ENCODE assay signal across 15 cellular contexts in genomic region chr5:673837-674629, GRCh38. TPM values are rescaled to one million over a fixed set of nuclear protein-coding genes. Genes with fewer than 3 reads are reported as not detected.
A peak's percentile ranks its signal among the peaks of the same experiment; 100 is the strongest.
DNase-seq lines count a peak whose midpoint lies in the region; ATAC-seq and TF ChIP-seq lines count a peak whose summit lies in the region.
"Had no signal": no experiment of that assay in that cellular context is flagged by ENCODE, and none has a peak within 500 bp of the region (broad histone marks: within the 10 kb centered on the region; RNA-seq: fewer than 3 reads in every experiment).

No MANE protein-coding gene starts in this region.

- peak overlapping the region; percentile 97 for H3K27ac Mint-ChIP-seq in T-helper 17 cell
- no peak overlapping the region for H3K27ac Mint-ChIP-seq in activated CD8-positive, alpha-beta memory T cell treated with anti-CD3 and anti-CD28 coated beads, Interleukin-2, amount 10 ng/mL, durations not matched to agents 7 days and 5 days
- H3K27ac Mint-ChIP-seq: activated CD4-positive, alpha-beta memory T cell treated with anti-CD3 and anti-CD28 coated beads for 36 hours had no signal

- in situ Hi-C loops in gastrocnemius medialis (cut with MboI; ENCODE audit: low sequenced_read_pairs in 4 of 4) = no loop called here

- DNase-seq in H7 (peak; percentile 72), T-helper 17 cell (no peak), left ventricle myocardium superior (peak; percentile 82), gastrocnemius medialis (peak; percentile 39 to 78), NCI-H1092 (lab: John Stamatoyannopoulos, UW) (no peak), NCI-H1694 (lab: John Stamatoyannopoulos, UW) (no peak)
- no peak for DNase-seq in activated CD8-positive, alpha-beta memory T cell treated with anti-CD3 and anti-CD28 coated beads, Interleukin-2, amount 10 ng/mL, durations not matched to agents 7 days and 5 days
- DNase-seq: activated CD4-positive, alpha-beta memory T cell treated with anti-CD3 and anti-CD28 coated beads for 36 hours; effector CD8-positive, alpha-beta T cell; KG1; stimulated activated CD4-positive, alpha-beta T cell treated with anti-CD3 and anti-CD28 coated beads, Interleukin-2, amount 100 ng/mL, for 24 hours had no signal

- no peaks in the 10 kb centered on the region for H3K9me3 Mint-ChIP-seq in activated CD8-positive, alpha-beta memory T cell treated with anti-CD3 and anti-CD28 coated beads, Interleukin-2, amount 10 ng/mL, durations not matched to agents 7 days and 5 days (ENCODE audit: low read depth)
- H3K9me3 Mint-ChIP-seq: activated CD4-positive, alpha-beta memory T cell treated with anti-CD3 and anti-CD28 coated beads for 36 hours; nephron; stimulated activated naive CD8-positive, alpha-beta T cell treated with anti-CD3 and anti-CD28 coated beads, Interleukin-15, amount 100 ng/mL, for 72 hours had no signal

- H3K27ac ChIP-seq in gastrocnemius medialis = peak overlapping the region; percentile 73 to 86 (median 82)
- H3K27ac ChIP-seq: hepatocyte had no signal

- H3K4me3 ChIP-seq in H7 (ENCODE audit: insufficient read depth, low read depth, low read length) = no peak overlapping the region
- peak overlapping the region in 3 of 4 donors; percentile 9 to 20 (median 11) for H3K4me3 ChIP-seq in gastrocnemius medialis
- H3K4me3 ChIP-seq: hepatocyte had no signal

- intact Hi-C loops in left ventricle myocardium superior (cut with micrococcal nuclease) = no loop called here
- intact Hi-C loops in gastrocnemius medialis (cut with DNase I; ENCODE audit: low total_unique reads) = loop anchor here (1.0 kb wide), 1 partner anchor 232 kb away; no protein-coding TSS in a partner anchor

- TF ChIP-seq POLR2A in gastrocnemius medialis (IDR thresholded peaks at IDR 0.05) = no peak

- H3K27me3 Mint-ChIP-seq in T-helper 17 cell = no peaks in the 10 kb centered on the region
- H3K27me3 Mint-ChIP-seq in activated CD8-positive, alpha-beta memory T cell treated with anti-CD3 and anti-CD28 coated beads, Interleukin-2, amount 10 ng/mL, durations not matched to agents 7 days and 5 days = peaks cover 4% of the 10 kb centered on the region

- no peaks in the 10 kb centered on the region for H3K27me3 ChIP-seq in H7 (ENCODE audit: control insufficient read depth, insufficient read depth, low read length)
- no peaks in the 10 kb centered on the region for H3K27me3 ChIP-seq in gastrocnemius medialis
- H3K27me3 ChIP-seq: hepatocyte had no signal

- ATAC-seq in T-helper 17 cell (no peak), left ventricle myocardium superior (peak; percentile 75), gastrocnemius medialis (peak; percentile 67 to 82)
- no peak for ATAC-seq in activated CD8-positive, alpha-beta memory T cell treated with anti-CD3 and anti-CD28 coated beads, Interleukin-2, amount 10 ng/mL, durations not matched to agents 7 days and 5 days

- TF ChIP-seq CTCF in gastrocnemius medialis (IDR thresholded peaks at IDR 0.05 in 4 of 5, conservative IDR thresholded peaks at IDR 0.05 in 1 of 5) = peak in 3 of 5 experiments; percentile 15 to 45 (median 36)

- H3K4me1 Mint-ChIP-seq in T-helper 17 cell = peaks cover 16% of the 10 kb centered on the region
- peaks cover 5% of the 10 kb centered on the region for H3K4me1 Mint-ChIP-seq in activated CD8-positive, alpha-beta memory T cell treated with anti-CD3 and anti-CD28 coated beads, Interleukin-2, amount 10 ng/mL, durations not matched to agents 7 days and 5 days

- CTCF ChIA-PET in activated CD8-positive, alpha-beta memory T cell treated with anti-CD3 and anti-CD28 coated beads, Interleukin-2, amount 10 ng/mL, durations not matched to agents 7 days and 5 days (lab: Charles Lee) = interaction anchor here (0.6 to 0.7 kb wide), 2 partner anchors 15 to 171 kb away, joined by 3 to 5 read pairs; no protein-coding TSS in a partner anchor

- H3K4me1 ChIP-seq in gastrocnemius medialis = peaks cover 36 to 48% of the 10 kb centered on the region in 2 donors

- H3K9me3 ChIP-seq in T-helper 17 cell (ENCODE audit: control insufficient read depth, low read length, poor library complexity, severe bottlenecking) (no peaks in the 10 kb centered on the region), gastrocnemius medialis (no peaks in the 10 kb centered on the region)
- H3K9me3 ChIP-seq: SK-N-SH had no signal

- H3K4me3 Mint-ChIP-seq in T-helper 17 cell = peak overlapping the region; percentile 3
- H3K4me3 Mint-ChIP-seq in activated CD8-positive, alpha-beta memory T cell treated with anti-CD3 and anti-CD28 coated beads, Interleukin-2, amount 10 ng/mL, durations not matched to agents 7 days and 5 days = no peak overlapping the region
- H3K4me3 Mint-ChIP-seq: activated CD4-positive, alpha-beta memory T cell treated with anti-CD3 and anti-CD28 coated beads for 36 hours; nephron had no signal

- H3K36me3 Mint-ChIP-seq in T-helper 17 cell (ENCODE audit: low read depth) = peaks cover 4% of the 10 kb centered on the region
- no peaks in the 10 kb centered on the region for H3K36me3 Mint-ChIP-seq in activated CD8-positive, alpha-beta memory T cell treated with anti-CD3 and anti-CD28 coated beads, Interleukin-2, amount 10 ng/mL, durations not matched to agents 7 days and 5 days
- H3K36me3 Mint-ChIP-seq: activated CD4-positive, alpha-beta memory T cell treated with anti-CD3 and anti-CD28 coated beads for 36 hours had no signal

- no peaks in the 10 kb centered on the region for H3K36me3 ChIP-seq in H7 (replicated peaks; ENCODE audit: control insufficient read depth, insufficient read depth, low read length)
- no peaks in the 10 kb centered on the region for H3K36me3 ChIP-seq in gastrocnemius medialis

RNA-seq across cellular contexts. Expression of gene TPPP, which starts 19.1 kb away (rescaled TPM):
- 0.31 and 0.92 TPM in 2 replicates for total RNA-seq in H7 (2014; rRNA removed; shearing (Covaris generic))
- total RNA-seq in T-helper 17 cell = 10 to 100 TPM; 17.3 to 35.4 TPM
- 34.8 TPM for total RNA-seq in left ventricle myocardium superior
- 1 to 10 TPM; 2.4 to 8.7 (median 3.2) TPM for total RNA-seq in gastrocnemius medialis
- under 1 TPM; 0.16 to 0.20 TPM for total RNA-seq in activated CD8-positive, alpha-beta memory T cell treated with anti-CD3 and anti-CD28 coated beads, Interleukin-2, amount 10 ng/mL, durations not matched to agents 7 days and 5 days

Comparison
In these comparisons a context has a peak if more than half of its experiments do, and no peak if none do; other contexts are left out.
1. DNase-seq: peak in H7 (single experiment), left ventricle myocardium superior (single experiment) and gastrocnemius medialis (2 of 2); none in T-helper 17 cell (0 of 3), activated CD8-positive, alpha-beta memory T cell treated with anti-CD3 and anti-CD28 coated beads, Interleukin-2, amount 10 ng/mL, durations not matched to agents 7 days and 5 days (single experiment), NCI-H1092 (single experiment) and NCI-H1694 (single experiment).
2. ATAC-seq: peak in left ventricle myocardium superior (single experiment) and gastrocnemius medialis (2 of 2); none in T-helper 17 cell (single experiment) and activated CD8-positive, alpha-beta memory T cell treated with anti-CD3 and anti-CD28 coated beads, Interleukin-2, amount 10 ng/mL, durations not matched to agents 7 days and 5 days (single experiment).